17 cellular contexts compared by ENCODE assay signal in the genomic region with DNA sequence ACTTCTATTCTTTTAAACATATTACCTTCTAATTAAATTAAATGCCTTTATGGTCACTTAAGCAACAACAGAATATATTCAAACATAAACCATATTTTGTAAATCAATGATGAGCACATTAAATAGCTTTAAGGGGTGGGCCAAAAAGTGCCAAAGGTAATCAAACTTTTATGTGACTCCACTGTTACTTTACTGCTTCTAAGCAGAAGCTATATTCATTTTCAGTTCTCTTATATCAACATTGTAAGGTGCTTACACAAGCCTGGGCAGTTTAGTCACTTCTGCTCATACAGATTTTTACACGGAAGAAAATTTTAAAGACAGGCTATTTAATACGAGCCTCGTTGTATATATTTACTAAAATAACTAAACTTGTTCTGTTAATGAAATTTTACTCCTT.
"Had no signal": no experiment of that assay in that cellular context is flagged by ENCODE, and none has a peak within 500 bp of the region (broad histone marks: within the 10 kb centered on the region; RNA-seq: fewer than 3 reads in every experiment).

No MANE protein-coding gene starts in this region.

- DNase-seq: activated CD4-positive, alpha-beta T cell treated with anti-CD3 and anti-CD28 coated beads, Interleukin-2, amount 10 ng/mL, durations not matched to agents 24 days and 14 days; activated CD4-positive, CD25-positive, alpha-beta regulatory T cell; activated CD8-positive, alpha-beta T cell treated with anti-CD3 and anti-CD28 coated beads for 36 hours; activated naive CD4-positive, alpha-beta T cell treated with Interleukin-2 at 50 U/mL for 16 hours; activated naive CD8-positive, alpha-beta T cell treated with anti-CD3 and anti-CD28 coated beads, Interleukin-2, amount 10 ng/mL, durations not matched to agents 7 days and 5 days; activated T-cell treated with anti-CD3 and anti-CD28 coated beads, Interleukin-2, amount 50 U/mL, for 1 hour; amygdala; brain microvascular endothelial cell; effector memory CD4-positive, alpha-beta T cell; mesenchymal stem cell; naive thymus-derived CD4-positive, alpha-beta T cell; sigmoid colon; spleen; stimulated activated naive B cell treated with anti-CD40 and anti-IgM and Interleukin-4, amounts not matched to agents 10 μg/mL and 1 μg/mL and 100 μg/mL, for 72 hours; upper lobe of right lung had no signal

- H3K27ac ChIP-seq: brain microvascular endothelial cell, parathyroid adenoma, sigmoid colon, spleen, thoracic aorta, upper lobe of right lung had no signal

- H3K36me3 ChIP-seq: brain microvascular endothelial cell, sigmoid colon, spleen, thoracic aorta, upper lobe of right lung had no signal

- H3K27me3 ChIP-seq: brain microvascular endothelial cell, sigmoid colon, spleen, upper lobe of right lung had no signal

- H3K4me3 ChIP-seq: sigmoid colon, spleen, thoracic aorta, upper lobe of right lung had no signal

- ATAC-seq: activated CD8-positive, alpha-beta T cell treated with anti-CD3 and anti-CD28 coated beads for 36 hours; naive thymus-derived CD4-positive, alpha-beta T cell; stimulated activated naive B cell treated with anti-CD40 and anti-IgM and Interleukin-4, amounts not matched to agents 10 μg/mL and 1 μg/mL and 100 μg/mL, for 72 hours; upper lobe of right lung had no signal

- H3K4me1 ChIP-seq: upper lobe of right lung had no signal

- H3K9me3 ChIP-seq: sigmoid colon, spleen, thoracic aorta, upper lobe of right lung had no signal
